In the genomic region with DNA sequence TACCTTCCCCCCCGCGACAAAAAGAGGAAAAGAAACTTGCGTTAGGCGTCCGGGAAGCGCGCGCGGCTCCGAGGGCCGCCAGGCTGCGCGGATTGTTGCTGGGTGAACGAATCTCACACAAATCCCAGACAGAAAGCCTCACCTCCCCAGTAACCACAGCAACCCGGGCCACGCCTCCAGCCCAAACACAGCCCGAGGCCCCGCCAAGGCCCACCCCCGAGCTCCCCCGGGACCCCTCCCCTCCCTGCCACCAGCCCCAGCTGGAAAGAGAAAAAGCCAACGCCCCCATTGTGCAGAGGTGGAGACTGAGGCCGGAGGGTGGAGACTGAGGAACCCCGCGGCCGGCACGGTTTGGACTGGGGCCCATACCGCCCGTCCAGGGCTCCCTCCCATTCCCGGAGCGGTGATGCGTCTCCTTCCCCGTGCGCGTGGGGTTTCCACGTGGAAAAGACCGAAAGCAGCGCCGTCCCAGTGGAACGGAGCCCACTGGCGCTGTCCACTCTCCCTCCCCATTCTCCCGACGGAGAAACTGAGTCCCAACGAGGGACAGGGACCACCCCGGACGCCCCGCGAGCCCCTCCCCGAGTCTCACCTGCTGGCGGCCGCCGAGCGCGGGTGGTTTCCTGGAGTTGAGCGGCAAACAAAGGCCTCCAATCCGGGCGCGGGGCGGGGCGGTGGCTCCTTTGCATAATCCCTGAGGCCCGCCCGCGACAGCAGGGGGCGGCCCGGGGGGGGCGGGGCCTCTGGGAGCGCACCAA, we compare ENCODE assay signal across 8 cellular contexts. TPM values are rescaled to one million over a fixed set of nuclear protein-coding genes. Genes with fewer than 3 reads are reported as not detected.
A peak's percentile ranks its signal among the peaks of the same experiment; 100 is the strongest.
DNase-seq lines count a peak whose midpoint lies in the region; ATAC-seq, FAIRE-seq and TF ChIP-seq lines count a peak whose summit lies in the region.

No MANE protein-coding gene starts in this region.

- ATAC-seq in GM18867 (IDR thresholded peaks at IDR 0.05; ENCODE audit: unreplicated experiment) = peak; percentile 78
- ATAC-seq in HG03095 (IDR thresholded peaks at IDR 0.05; ENCODE audit: unreplicated experiment) = peak; percentile 75
- peak; percentile 87 for ATAC-seq in WTC11

- intact Hi-C loops in A673 (cut with micrococcal nuclease; ENCODE audit: unreplicated experiment) = no loop called here

- H3K4me3 ChIP-seq in A673 (ENCODE audit: low read depth, low read length, poor library complexity, severe bottlenecking) (peak overlapping the region; percentile 68), bronchial epithelial cell (ENCODE audit: low read depth, low read length) (peak overlapping the region; percentile 83)

- FAIRE-seq in bronchial epithelial cell (lab: Jason Lieb, UNC) = no peak

- peak overlapping the region; percentile 95 for H3K27ac Mint-ChIP-seq in WTC11

- H3K27me3 ChIP-seq in A673 (replicated peaks; ENCODE audit: insufficient read depth, low read depth, low read length, poor library complexity) (no peaks in the 10 kb centered on the region), bronchial epithelial cell (ENCODE audit: control insufficient read depth, insufficient read depth, low read length) (no peaks in the 10 kb centered on the region)

- H3K27me3 Mint-ChIP-seq in WTC11 (ENCODE audit: low read depth) = no peaks in the 10 kb centered on the region

- H3K36me3 ChIP-seq in A673 (ENCODE audit: insufficient read depth, low read length, poor library complexity, severe bottlenecking) = no peaks in the 10 kb centered on the region
- H3K36me3 ChIP-seq in bronchial epithelial cell (ENCODE audit: control insufficient read depth, insufficient read depth, low read length) = no peaks in the 10 kb centered on the region

- peaks cover 26% of the 10 kb centered on the region for H3K4me1 ChIP-seq in A673 (ENCODE audit: insufficient read depth, low read length, poor library complexity, severe bottlenecking)

- peaks cover 36% of the 10 kb centered on the region for H3K4me1 Mint-ChIP-seq in WTC11

- H3K9me3 ChIP-seq in A673 (ENCODE audit: low read depth, low read length, poor library complexity, severe bottlenecking) = no peaks in the 10 kb centered on the region

- H3K27ac ChIP-seq in A673 (ENCODE audit: low read depth, low read length, poor library complexity, severe bottlenecking) = peak overlapping the region; percentile 81

- DNase-seq in A673 (ENCODE audit: low spot score) = peak; percentile 96
- DNase-seq in NCI-H2196 (lab: John Stamatoyannopoulos, UW; ENCODE audit: unreplicated experiment) = peak; percentile 94
- DNase-seq in WTC11 (ENCODE audit: low spot score) = peak; percentile 98
- peak; percentile 72 for DNase-seq in bronchial epithelial cell (ENCODE audit: low read depth)
- peak; percentile 93 for DNase-seq in iris pigment epithelial cell (ENCODE audit: low read depth)
- DNase-seq in stimulated activated CD4-positive, alpha-beta T cell treated with anti-CD3 and anti-CD28 coated beads, Interleukin-12 subunit alpha, Interleukin-12 subunit beta, amount 100 ng/mL, for 24 hours (ENCODE audit: low read depth in 2 of 2) = peak; percentile 89 to 96

- BruUV-seq in A673 (replicated peaks; lab: Mats Ljungman, UMichigan) = no TSS peak

- POLR2A ChIA-PET in A673 (lab: Charles Lee; ENCODE audit: low non-redundant PET) = interaction anchor here (0.6 to 0.7 kb wide), 2 partner anchors 152 to 303 kb away, joined by 3 to 4 read pairs; no protein-coding TSS in a partner anchor
- POLR2A ChIA-PET in WTC11 (lab: Charles Lee) = interaction anchor here (2.0 to 2.5 kb wide), 4 partner anchors 10 to 190 kb away, joined by 5 to 13 read pairs (median 8); partner anchors contain the start of genes AKNA and ATP6V1G1

- CTCF ChIA-PET in A673 (lab: Charles Lee) (no interaction called here), WTC11 (lab: Charles Lee) (interaction anchor here (1.0 to 2.9 kb wide), 5 partner anchors 7 to 59 kb away, joined by 3 to 13 read pairs (median 5); partner anchors contain the start of gene AKNA)

- H3K4me3 Mint-ChIP-seq in WTC11 = peak overlapping the region; percentile 93

- no peaks in the 10 kb centered on the region for H3K36me3 Mint-ChIP-seq in WTC11

- TF ChIP-seq CTCF in A673 (conservative IDR thresholded peaks at IDR 0.05; ENCODE audit: low read depth, low read length) (no peak), WTC11 (IDR thresholded peaks at IDR 0.05) (no peak), bronchial epithelial cell (IDR thresholded peaks at IDR 0.05; ENCODE audit: insufficient read depth, low read length, severe bottlenecking) (no peak)

- H3K9me3 Mint-ChIP-seq in WTC11 = no peaks in the 10 kb centered on the region

TF ChIP-seq in WTC11, 78 proteins besides CTCF, POLR2A, EP300 and RAD21 (continues in another document):
- TF ChIP-seq EMX1 (CRISPR knock-in tag; IDR thresholded peaks at IDR 0.05) (no peak), NFATC4 (CRISPR knock-in tag; IDR thresholded peaks at IDR 0.05) (no peak), ZNF671 (CRISPR knock-in tag; IDR thresholded peaks at IDR 0.05) (no peak), MYBL2 (CRISPR knock-in tag; IDR thresholded peaks at IDR 0.05) (peak; percentile 51; the same call in 1 of the 2 replicates), ZNF425 (CRISPR knock-in tag; conservative IDR thresholded peaks at IDR 0.05) (no peak; the same call in 1 of the 2 replicates), KAT7 (CRISPR knock-in tag; IDR thresholded peaks at IDR 0.05; ENCODE audit: borderline replicate concordance) (no peak), MAX (CRISPR knock-in tag; IDR thresholded peaks at IDR 0.05) (no peak; the same call in 1 of the 2 replicates), ZBTB21 (CRISPR knock-in tag; IDR thresholded peaks at IDR 0.05; ENCODE audit: borderline replicate concordance) (0 out of 2 replicates have a peak, but pooled peaks have one; percentile 17), GRHL2 (CRISPR knock-in tag; IDR thresholded peaks at IDR 0.05; ENCODE audit: insufficient replicate concordance, severe bottlenecking) (no peak), CBFB (CRISPR knock-in tag; IDR thresholded peaks at IDR 0.05; ENCODE audit: low read depth) (0 out of 2 replicates have a peak, but pooled peaks have one; percentile 24), CREB1 (CRISPR knock-in tag; IDR thresholded peaks at IDR 0.05) (no peak), ZNF263 (CRISPR knock-in tag; IDR thresholded peaks at IDR 0.05; ENCODE audit: low read depth) (no peak), RORB (CRISPR knock-in tag; IDR thresholded peaks at IDR 0.05) (no peak), TP53 (CRISPR knock-in tag; IDR thresholded peaks at IDR 0.05) (no peak)
- TF ChIP-seq, protein P1, sequence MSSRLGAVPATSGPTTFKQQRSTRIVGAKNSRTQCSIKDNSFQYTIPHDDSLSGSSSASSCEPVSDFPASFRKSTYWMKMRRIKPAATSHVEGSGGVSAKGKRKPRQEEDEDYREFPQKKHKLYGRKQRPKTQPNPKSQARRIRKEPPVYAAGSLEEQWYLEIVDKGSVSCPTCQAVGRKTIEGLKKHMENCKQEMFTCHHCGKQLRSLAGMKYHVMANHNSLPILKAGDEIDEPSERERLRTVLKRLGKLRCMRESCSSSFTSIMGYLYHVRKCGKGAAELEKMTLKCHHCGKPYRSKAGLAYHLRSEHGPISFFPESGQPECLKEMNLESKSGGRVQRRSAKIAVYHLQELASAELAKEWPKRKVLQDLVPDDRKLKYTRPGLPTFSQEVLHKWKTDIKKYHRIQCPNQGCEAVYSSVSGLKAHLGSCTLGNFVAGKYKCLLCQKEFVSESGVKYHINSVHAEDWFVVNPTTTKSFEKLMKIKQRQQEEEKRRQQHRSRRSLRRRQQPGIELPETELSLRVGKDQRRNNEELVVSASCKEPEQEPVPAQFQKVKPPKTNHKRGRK (CRISPR knock-in tag; IDR thresholded peaks at IDR 0.05; ENCODE audit: borderline replicate concordance) = no peak
- TF ChIP-seq, protein P2, sequence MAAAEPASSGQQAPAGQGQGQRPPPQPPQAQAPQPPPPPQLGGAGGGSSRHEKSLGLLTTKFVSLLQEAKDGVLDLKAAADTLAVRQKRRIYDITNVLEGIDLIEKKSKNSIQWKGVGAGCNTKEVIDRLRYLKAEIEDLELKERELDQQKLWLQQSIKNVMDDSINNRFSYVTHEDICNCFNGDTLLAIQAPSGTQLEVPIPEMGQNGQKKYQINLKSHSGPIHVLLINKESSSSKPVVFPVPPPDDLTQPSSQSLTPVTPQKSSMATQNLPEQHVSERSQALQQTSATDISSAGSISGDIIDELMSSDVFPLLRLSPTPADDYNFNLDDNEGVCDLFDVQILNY (CRISPR knock-in tag; IDR thresholded peaks at IDR 0.05) = 0 out of 2 replicates have a peak, but pooled peaks have one; percentile 43

RNA-seq across cellular contexts. Expression of gene AKNA, which starts 10.2 kb away (rescaled TPM):
- total RNA-seq in A673 (2021) = 20.4 and 28.8 TPM in 2 replicates
- total RNA-seq in WTC11 (2021) = 26.0 to 29.3 TPM (median 27.5 TPM) in 3 replicates
- 2.6 and 3.7 TPM in 2 replicates for total RNA-seq in bronchial epithelial cell

Comparison
In these comparisons a context has a peak if more than half of its experiments do, and no peak if none do; other contexts are left out.
1. Peak in every context shown above with its lines: DNase-seq, ATAC-seq, H3K4me3 ChIP-seq and H3K27ac ChIP-seq.